ENCODE assay signal across 8 cellular contexts in the genomic region with DNA sequence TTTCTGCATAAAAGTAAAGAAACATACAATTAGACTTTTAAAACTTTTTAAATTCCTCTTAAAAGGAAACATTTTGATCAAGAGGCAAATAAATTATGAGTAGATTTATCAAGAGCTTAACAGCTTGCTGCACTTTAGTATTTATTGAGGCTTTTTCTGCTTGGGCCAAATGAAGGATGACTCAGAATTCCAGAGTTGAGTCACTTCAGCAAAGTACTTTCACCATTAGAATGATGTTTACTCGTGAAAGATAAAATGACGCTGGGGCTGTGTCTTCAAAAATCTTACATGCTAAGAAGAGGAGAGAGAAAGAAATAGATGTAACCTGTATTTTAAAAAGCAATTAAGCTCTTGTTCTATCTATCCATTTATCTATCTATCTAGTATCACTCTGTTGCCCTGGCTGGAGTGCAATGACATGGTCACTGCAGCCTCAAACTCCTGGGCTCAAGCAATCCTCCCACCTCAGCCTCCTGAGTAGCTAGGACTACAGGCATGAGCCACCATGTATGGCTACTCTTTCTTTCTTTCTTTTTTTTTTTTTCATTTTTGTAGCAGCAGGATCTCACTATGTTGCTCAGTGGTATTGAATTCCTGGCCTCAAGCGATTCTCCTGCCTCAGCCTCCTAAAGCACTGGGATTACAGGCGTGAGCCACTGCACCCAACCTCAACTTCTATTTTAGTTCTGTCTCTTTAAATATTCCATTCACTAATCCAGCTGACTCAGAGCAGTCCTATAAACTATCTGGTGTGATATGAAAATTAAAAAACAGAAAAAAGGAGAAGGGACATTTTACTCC.
DNase-seq lines count a peak whose midpoint lies in the region; ATAC-seq, FAIRE-seq and TF ChIP-seq lines count a peak whose summit lies in the region.

No MANE protein-coding gene starts in this region.

- H3F3A ChIP-seq in PC-3 (ENCODE audit: low read length, unreplicated experiment) = peaks cover 3% of the 10 kb centered on the region

- CTCF ChIA-PET in PC-3 (lab: Charles Lee) (interaction anchor here (0.6 kb wide), 2 partner anchors 34 to 117 kb away, joined by 5 to 8 read pairs; no protein-coding TSS in a partner anchor), T-cell (lab: Charles Lee) (interaction anchor here in 1 of 2 donors (0.6 to 1.0 kb wide), 2 partner anchors 154 to 326 kb away, joined by 3 to 4 read pairs; no protein-coding TSS in a partner anchor)

- H4K20me1 ChIP-seq in PC-3 (ENCODE audit: low read length) = no peaks in the 10 kb centered on the region

- H3K4me3 Mint-ChIP-seq in type B pancreatic cell (no peak overlapping the region), T-cell (no peak overlapping the region)

- no TSS peak for BruUV-seq in PC-3 (replicated peaks; lab: Mats Ljungman, UMichigan)

- H3K27me3 ChIP-seq in PC-3 (ENCODE audit: low read length) = no peaks in the 10 kb centered on the region
- no peaks in the 10 kb centered on the region for H3K27me3 ChIP-seq in gastroesophageal sphincter
- no peaks in the 10 kb centered on the region for H3K27me3 ChIP-seq in prostate gland (replicated peaks; ENCODE audit: insufficient read depth)

- peaks cover 17% of the 10 kb centered on the region for H3K4me1 Mint-ChIP-seq in type B pancreatic cell (ENCODE audit: unreplicated experiment)
- peaks cover 0 to 5% (median 0%) of the 10 kb centered on the region in 3 donors for H3K4me1 Mint-ChIP-seq in T-cell

- ATAC-seq in PC-3 (peak; percentile 65), gastroesophageal sphincter (peak; percentile 67), T-cell (replicated peaks in 1 of 4) (no peak)

- H3K36me3 ChIP-seq in PC-3 (ENCODE audit: low read depth, low read length) (no peaks in the 10 kb centered on the region; the same call in 1 of the 2 replicates), gastroesophageal sphincter (peaks cover 0 to 4% of the 10 kb centered on the region in 2 donors), prostate gland (no peaks in the 10 kb centered on the region)

- no peak for TF ChIP-seq CTCF in PC-3 (conservative IDR thresholded peaks at IDR 0.05; ENCODE audit: low read depth, low read length)
- TF ChIP-seq CTCF in gastroesophageal sphincter (IDR thresholded peaks at IDR 0.05) = no peak
- TF ChIP-seq CTCF in type B pancreatic cell (conservative IDR thresholded peaks at IDR 0.05) = no peak
- TF ChIP-seq CTCF in prostate gland (IDR thresholded peaks at IDR 0.05) = no peak

- no peak for FAIRE-seq in GM12892 (lab: Jason Lieb, UNC)

- H3K9me3 ChIP-seq in PC-3 (ENCODE audit: low read length) (no peaks in the 10 kb centered on the region), gastroesophageal sphincter (no peaks in the 10 kb centered on the region), prostate gland (no peaks in the 10 kb centered on the region)

- peak; percentile 2 for DNase-seq in stimulated activated CD4-positive, alpha-beta T cell treated with anti-CD3 and anti-CD28 coated beads, Interleukin-15, amount 100 ng/mL, for 24 hours
- no peak for DNase-seq in stimulated activated CD4-positive, alpha-beta T cell treated with anti-CD3 and anti-CD28 coated beads, Interleukin-12 subunit alpha, Interleukin-12 subunit beta, amount 100 ng/mL, for 4 hours
- peak; percentile 89 for DNase-seq in PC-3
- no peak for DNase-seq in type B pancreatic cell (ENCODE audit: extremely low spot score, unreplicated experiment)
- no peak for DNase-seq in T-cell
- DNase-seq in GM12892 (ENCODE audit: insufficient read length) = no peak
- DNase-seq in prostate gland (ENCODE audit: low spot score) = no peak

- intact Hi-C loops in PC-3 (cut with micrococcal nuclease) (loop anchor here (1.0 to 5.0 kb wide), 6 partner anchors 34 to 301 kb away; no protein-coding TSS in a partner anchor), prostate gland (cut with DNase I) (loop anchor here (2.0 to 5.0 kb wide), 2 partner anchors 141 to 247 kb away; no protein-coding TSS in a partner anchor)

- POLR2A ChIA-PET in PC-3 (lab: Charles Lee; ENCODE audit: unreplicated experiment) = interaction anchor here (0.7 kb wide), 1 partner anchor 46 kb away, joined by 3 read pairs; no protein-coding TSS in a partner anchor
- POLR2A ChIA-PET in T-cell (lab: Charles Lee) = no interaction called here

- H3K9ac ChIP-seq in PC-3 (ENCODE audit: low read length) = peak overlapping the region; percentile 48

- H3K27me3 Mint-ChIP-seq in type B pancreatic cell (no peaks in the 10 kb centered on the region), T-cell (no peaks in the 10 kb centered on the region)

- H3K9me3 Mint-ChIP-seq in type B pancreatic cell (no peaks in the 10 kb centered on the region), T-cell (no peaks in the 10 kb centered on the region)

- H3K27ac ChIP-seq in PC-3 (ENCODE audit: low read length) = peak overlapping the region; percentile 86
- peak overlapping the region; percentile 64 to 81 (median 76) for H3K27ac ChIP-seq in gastroesophageal sphincter
- H3K27ac ChIP-seq in prostate gland = peak overlapping the region in 1 of 2 donors; percentile 9

- peak overlapping the region; percentile 7; the same call in 1 of the 2 replicates for H2AFZ ChIP-seq in PC-3 (ENCODE audit: low read length)

- TF ChIP-seq POLR2A in gastroesophageal sphincter (IDR thresholded peaks at IDR 0.05) (no peak), GM12892 (IDR thresholded peaks at IDR 0.05; ENCODE audit: low read depth, low read length) (no peak), prostate gland (IDR thresholded peaks at IDR 0.05) (no peak)

- WGBS in gastroesophageal sphincter (ENCODE audit: low coverage in 1 of 2), 2 donors = 10 to 18% methylated on average over 3 to 4 of the region's 4 CpGs
- 52% methylated on average over 4 of the region's 4 CpGs for WGBS in prostate gland

- peak overlapping the region; percentile 78 for H3K4me2 ChIP-seq in PC-3 (ENCODE audit: low read length)

- no peak for TF ChIP-seq EP300 in gastroesophageal sphincter (IDR thresholded peaks at IDR 0.05)

- no peaks in the 10 kb centered on the region for H3K36me3 Mint-ChIP-seq in type B pancreatic cell
- peaks cover 8% of the 10 kb centered on the region for H3K36me3 Mint-ChIP-seq in T-cell

- H3K79me2 ChIP-seq in PC-3 (ENCODE audit: low read length) = no peaks in the 10 kb centered on the region

- H3K4me3 ChIP-seq in PC-3 (ENCODE audit: low read length) (peak overlapping the region; percentile 29; the same call in 1 of the 2 replicates), gastroesophageal sphincter (no peak overlapping the region), prostate gland (no peak overlapping the region)

- H3K4me1 ChIP-seq in PC-3 (ENCODE audit: insufficient read depth, low read length) (peaks cover 38% of the 10 kb centered on the region), gastroesophageal sphincter (peaks cover 0 to 26% (median 7%) of the 10 kb centered on the region in 3 donors), prostate gland (replicated peaks) (no peaks in the 10 kb centered on the region)

- no peaks in the 10 kb centered on the region for H3K9me2 ChIP-seq in PC-3 (replicated peaks; ENCODE audit: low read length)

- peak overlapping the region; percentile 82 for H3K27ac Mint-ChIP-seq in type B pancreatic cell
- no peak overlapping the region for H3K27ac Mint-ChIP-seq in T-cell

Comparison
In these comparisons a context has a peak if more than half of its experiments do, and no peak if none do; other contexts are left out.
1. DNase-seq: peak in stimulated activated CD4-positive, alpha-beta T cell treated with anti-CD3 and anti-CD28 coated beads, Interleukin-15, amount 100 ng/mL, for 24 hours (single experiment) and PC-3 (single experiment); none in stimulated activated CD4-positive, alpha-beta T cell treated with anti-CD3 and anti-CD28 coated beads, Interleukin-12 subunit alpha, Interleukin-12 subunit beta, amount 100 ng/mL, for 4 hours (single experiment), type B pancreatic cell (single experiment), T-cell (0 of 34), GM12892 (single experiment) and prostate gland (single experiment).
2. ATAC-seq: peak in PC-3 (single experiment) and gastroesophageal sphincter (single experiment); none in T-cell (0 of 4).